ENCODE assay signal across 2 cellular contexts in genomic region chr20:22412977-22413868, GRCh38.
TF ChIP-seq lines count a peak whose summit lies in the region.

No MANE protein-coding gene starts in this region.

TF ChIP-seq in IMR-90, 13 proteins besides CTCF, POLR2A, EP300 and RAD21:
- TF ChIP-seq ELK1 (IDR thresholded peaks at IDR 0.05; ENCODE audit: borderline replicate concordance, low read depth, low read length) (no peak), FOS (IDR thresholded peaks at IDR 0.05; ENCODE audit: low read depth, low read length) (no peak), CEBPB (IDR thresholded peaks at IDR 0.05; ENCODE audit: low read depth, low read length) (peak; percentile 40)

TF ChIP-seq in K562, 482 proteins besides CTCF, POLR2A, EP300 and RAD21:
- TF ChIP-seq ERF (CRISPR knock-in tag; IDR thresholded peaks at IDR 0.05) (0 out of 2 replicates have a peak, but pooled peaks have one; percentile 51), DDX20 (tag; IDR thresholded peaks at IDR 0.05; ENCODE audit: low read depth) (0 out of 2 replicates have a peak, but pooled peaks have one; percentile 23), ETS2 (tag; IDR thresholded peaks at IDR 0.05; ENCODE audit: borderline replicate concordance, poor library complexity, severe bottlenecking) (no peak), ZKSCAN1 (IDR thresholded peaks at IDR 0.05; ENCODE audit: low read depth, low read length) (no peak), ZNF592 (IDR thresholded peaks at IDR 0.05) (peak; percentile 67; the same call in 1 of the 2 replicates), MTA3 (IDR thresholded peaks at IDR 0.05; ENCODE audit: borderline replicate concordance) (0 out of 2 replicates have a peak, but pooled peaks have one; percentile 15), MGA (IDR thresholded peaks at IDR 0.05) (0 out of 2 replicates have a peak, but pooled peaks have one; percentile 26), CEBPB (tag; IDR thresholded peaks at IDR 0.05) (peak; percentile 81), KLF13 (tag; IDR thresholded peaks at IDR 0.05; ENCODE audit: borderline replicate concordance, low read depth) (no peak), CEBPG (CRISPR knock-in tag; IDR thresholded peaks at IDR 0.05) (peak; percentile 39; the same call in 1 of the 2 replicates), CEBPG (tag; conservative IDR thresholded peaks at IDR 0.05 in 1 of 2, IDR thresholded peaks at IDR 0.05 in 1 of 2) (peak; percentile 88 to 89), ATF3 (IDR thresholded peaks at IDR 0.05) (peak; percentile 94), ATF3 (CRISPR knock-in tag; conservative IDR thresholded peaks at IDR 0.05) (no peak), NCOA6 (IDR thresholded peaks at IDR 0.05) (no peak), NBN (IDR thresholded peaks at IDR 0.05; ENCODE audit: low read depth) (no peak), ZNF766 (CRISPR knock-in tag; conservative IDR thresholded peaks at IDR 0.05) (peak; percentile 73), BHLHE40 (IDR thresholded peaks at IDR 0.05; ENCODE audit: low read length) (peak; percentile 48), ZNF79 (CRISPR knock-in tag; IDR thresholded peaks at IDR 0.05; ENCODE audit: low read depth) (no peak), CBX5 (IDR thresholded peaks at IDR 0.05; ENCODE audit: borderline replicate concordance, low read depth) (no peak), ATF7 (IDR thresholded peaks at IDR 0.05) (0 out of 2 replicates have a peak, but pooled peaks have one; percentile 25), NR2C1 (IDR thresholded peaks at IDR 0.05) (0 out of 2 replicates have a peak, but pooled peaks have one; percentile 12), NR2C1 (tag; IDR thresholded peaks at IDR 0.05) (no peak; the same call in 1 of the 2 replicates), TOE1 (IDR thresholded peaks at IDR 0.05; ENCODE audit: borderline replicate concordance) (no peak), TOE1 (CRISPR knock-in tag; IDR thresholded peaks at IDR 0.05; ENCODE audit: borderline replicate concordance, low read depth) (no peak), CUX1 (CRISPR knock-in tag; IDR thresholded peaks at IDR 0.05) (0 out of 2 replicates have a peak, but pooled peaks have one; percentile 31), SPI1 (IDR thresholded peaks at IDR 0.05; ENCODE audit: borderline replicate concordance, low read depth, low read length) (no peak), ZMIZ1 (IDR thresholded peaks at IDR 0.05; ENCODE audit: low read depth in 2 of 2, low read length in 2 of 2) (no peak), PHF20 (IDR thresholded peaks at IDR 0.05; ENCODE audit: partially characterized antibody) (no peak), MECOM (CRISPR knock-in tag; IDR thresholded peaks at IDR 0.05) (no peak), ZNF589 (CRISPR knock-in tag; IDR thresholded peaks at IDR 0.05; ENCODE audit: low read depth) (peak; percentile 25; the same call in 1 of the 2 replicates)
